In the genomic region with DNA sequence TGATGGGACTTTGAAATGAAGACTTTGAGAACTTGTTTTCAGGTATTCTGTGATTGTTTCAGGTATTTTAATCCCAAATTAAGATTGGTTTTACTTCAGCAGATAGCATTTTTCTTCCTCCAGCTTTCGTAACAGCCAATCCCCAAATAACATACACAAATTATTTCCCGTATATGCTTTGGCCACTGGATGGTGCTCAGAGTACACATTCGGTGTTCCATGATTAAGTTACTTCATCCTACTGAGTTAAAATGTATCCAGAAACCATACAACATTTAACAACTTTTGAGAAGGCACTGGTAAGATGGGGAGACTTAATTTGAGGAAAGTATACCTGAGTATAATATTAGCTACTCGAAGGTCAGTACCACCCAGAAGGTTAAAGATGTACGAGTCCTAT, we compare ENCODE assay signal across 9 cellular contexts.
DNase-seq lines count a peak whose midpoint lies in the region; ATAC-seq and TF ChIP-seq lines count a peak whose summit lies in the region.
"Had no signal": no experiment of that assay in that cellular context is flagged by ENCODE, and none has a peak within 500 bp of the region (broad histone marks: within the 10 kb centered on the region; RNA-seq: fewer than 3 reads in every experiment).

No MANE protein-coding gene starts in this region.

- peak; percentile 44 for TF ChIP-seq CTCF in left ventricle myocardium inferior (IDR thresholded peaks at IDR 0.05; ENCODE audit: borderline replicate concordance)
- TF ChIP-seq CTCF in SU-DHL-6 (IDR thresholded peaks at IDR 0.05; ENCODE audit: insufficient read depth, low read length, poor library complexity, severe bottlenecking): no peak
- TF ChIP-seq CTCF in upper lobe of right lung (IDR thresholded peaks at IDR 0.05): peak; percentile 33
- TF ChIP-seq CTCF in upper lobe of left lung (IDR thresholded peaks at IDR 0.05): peak in 3 of 6 experiments; percentile 33 to 43 (median 38)

- H3K4me3 ChIP-seq in left ventricle myocardium inferior: no peak overlapping the region
- no peak overlapping the region for H3K4me3 ChIP-seq in SU-DHL-6 (ENCODE audit: insufficient read depth, low read length, poor library complexity, severe bottlenecking)
- no peak overlapping the region for H3K4me3 ChIP-seq in upper lobe of right lung
- no peak overlapping the region for H3K4me3 ChIP-seq in upper lobe of left lung

- H3F3A ChIP-seq in SU-DHL-6 (ENCODE audit: insufficient read depth): no peaks in the 10 kb centered on the region

- intact Hi-C loops in left ventricle myocardium inferior (cut with micrococcal nuclease): no loop called here
- intact Hi-C loops in left cardiac atrium (cut with DNase I): no loop called here
- intact Hi-C loops in upper lobe of right lung (cut with DNase I): no loop called here

- H3K4me1 ChIP-seq in left ventricle myocardium inferior: no peaks in the 10 kb centered on the region
- no peaks in the 10 kb centered on the region for H3K4me1 ChIP-seq in upper lobe of right lung
- no peaks in the 10 kb centered on the region for H3K4me1 ChIP-seq in upper lobe of left lung

- H3K27ac ChIP-seq in left ventricle myocardium inferior (replicated peaks) (no peak overlapping the region), SU-DHL-6 (ENCODE audit: low read depth, low read length) (no peak overlapping the region), upper lobe of right lung (no peak overlapping the region), upper lobe of left lung (no peak overlapping the region)

- no peak overlapping the region for H3K9ac ChIP-seq in SU-DHL-6 (ENCODE audit: low read length)

- no peak for TF ChIP-seq EP300 in upper lobe of left lung (IDR thresholded peaks at IDR 0.05)

- H3K36me3 ChIP-seq in left ventricle myocardium inferior: no peaks in the 10 kb centered on the region
- H3K36me3 ChIP-seq in SU-DHL-6 (ENCODE audit: low read length): no peaks in the 10 kb centered on the region
- H3K36me3 ChIP-seq in upper lobe of right lung: no peaks in the 10 kb centered on the region
- no peaks in the 10 kb centered on the region for H3K36me3 ChIP-seq in upper lobe of left lung

- ATAC-seq in left cardiac atrium (no peak), upper lobe of right lung (no peak), upper lobe of left lung (ENCODE audit: low FRiP score in 2 of 2) (no peak)

- H4K20me1 ChIP-seq in SU-DHL-6 (ENCODE audit: low read depth, low read length): no peaks in the 10 kb centered on the region

- H3K9me3 ChIP-seq in left ventricle myocardium inferior (replicated peaks) (no peaks in the 10 kb centered on the region), SU-DHL-6 (ENCODE audit: insufficient read depth, low read length) (no peaks in the 10 kb centered on the region), upper lobe of right lung (no peaks in the 10 kb centered on the region), upper lobe of left lung (no peaks in the 10 kb centered on the region)

- H3K9me2 ChIP-seq in SU-DHL-6 (replicated peaks; ENCODE audit: insufficient read depth, low read length): no peaks in the 10 kb centered on the region

- no peaks in the 10 kb centered on the region for H3K79me2 ChIP-seq in SU-DHL-6 (ENCODE audit: insufficient read depth, low read length)

- H3K4me2 ChIP-seq in SU-DHL-6 (ENCODE audit: low read depth, low read length, poor library complexity, severe bottlenecking): peak overlapping the region; percentile 27

- TF ChIP-seq POLR2A in upper lobe of left lung (IDR thresholded peaks at IDR 0.05): no peak

- DNase-seq in left ventricle myocardium inferior (no peak), left cardiac atrium (no peak), glomerular visceral epithelial cell (ENCODE audit: extremely low spot score) (peak; percentile 24), upper lobe of right lung (no peak), NCI-H1092 treated with DMSO at 0.1 percent for 48 hours (lab: John Stamatoyannopoulos, UW) (no peak), upper lobe of left lung (no peak)
- no peak for DNase-seq in activated CD4-positive, alpha-beta T cell treated with anti-CD3 and anti-CD28 coated beads, Interleukin-2, amount 50 U/mL, for 48 hours
- DNase-seq: DND-41 had no signal

- WGBS in upper lobe of left lung, 2 donors: 28 to 56% methylated on average over 5 of the region's 5 CpGs

- H2AFZ ChIP-seq in SU-DHL-6 (ENCODE audit: low read depth, low read length, severe bottlenecking): no peak overlapping the region

- H3K27me3 ChIP-seq in left ventricle myocardium inferior (ENCODE audit: low read depth) (no peaks in the 10 kb centered on the region), SU-DHL-6 (ENCODE audit: low read length) (no peaks in the 10 kb centered on the region), upper lobe of right lung (no peaks in the 10 kb centered on the region), upper lobe of left lung (no peaks in the 10 kb centered on the region)
